17 cellular contexts compared by ENCODE assay signal in the genomic region with DNA sequence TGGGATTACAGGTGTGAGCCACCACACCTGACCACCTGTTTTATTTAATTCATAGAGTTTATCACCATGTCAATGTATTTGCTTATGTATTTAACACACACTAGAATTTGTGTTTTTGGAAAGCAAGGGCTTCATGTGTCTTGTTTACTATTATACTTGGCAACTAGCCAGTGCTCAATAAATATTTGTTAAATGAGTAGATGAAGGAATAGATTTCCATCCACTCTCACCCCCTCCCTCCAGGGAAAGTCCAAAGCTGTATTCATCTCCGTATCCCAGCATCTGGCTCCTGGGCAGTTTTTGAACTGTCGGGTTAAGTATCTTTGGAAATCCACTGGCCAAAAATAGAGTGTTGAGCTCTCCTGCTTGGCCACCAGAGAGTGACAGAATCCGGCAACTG. TPM values are rescaled to one million over a fixed set of nuclear protein-coding genes. Genes with fewer than 3 reads are reported as not detected.
"Had no signal": no experiment of that assay in that cellular context is flagged by ENCODE, and none has a peak within 500 bp of the region (broad histone marks: within the 10 kb centered on the region; RNA-seq: fewer than 3 reads in every experiment).

No MANE protein-coding gene starts in this region.

- DNase-seq: activated B cell treated with CpG ODN at 0.5 μM for 24 hours; activated CD4-positive, alpha-beta memory T cell treated with anti-CD3 and anti-CD28 coated beads, Interleukin-2, amount 10 ng/mL, durations not matched to agents 7 days and 5 days; activated CD4-positive, alpha-beta T cell treated with anti-CD3 and anti-CD28 coated beads for 4 hours; activated CD8-positive, alpha-beta memory T cell treated with anti-CD3 and anti-CD28 coated beads, Interleukin-2, amount 10 ng/mL, durations not matched to agents 7 days and 5 days; effector CD8-positive, alpha-beta T cell; immature natural killer cell; mesenchymal stem cell; mucosa of descending colon; naive thymus-derived CD4-positive, alpha-beta T cell; stimulated activated CD4-positive, alpha-beta T cell treated with anti-CD3 and anti-CD28 coated beads, Interleukin-12 subunit alpha, Interleukin-12 subunit beta, amount 100 ng/mL, for 4 hours; stimulated activated CD4-positive, alpha-beta T cell treated with anti-CD3 and anti-CD28 coated beads, Interleukin-1b, Interleukin-23, amount 100 ng/mL, for 48 hours; stimulated activated naive CD4-positive, alpha-beta T cell treated with Interleukin-2 at 50 U/mL for 16 hours; tibial artery had no signal

- H2AFZ ChIP-seq: neural progenitor cell had no signal

- H3K9ac ChIP-seq: neural progenitor cell had no signal

- FAIRE-seq: endothelial cell of umbilical vein, urothelium cell line had no signal

- H3K36me3 ChIP-seq: esophagus muscularis mucosa, neural progenitor cell, tibial artery had no signal

- H3K4me3 ChIP-seq: esophagus muscularis mucosa, mucosa of descending colon, neural progenitor cell, tibial artery had no signal

- H3K4me2 ChIP-seq: neural progenitor cell had no signal

- H3K9me3 ChIP-seq: esophagus muscularis mucosa, mucosa of descending colon, tibial artery had no signal

- H3K4me1 ChIP-seq: neural progenitor cell had no signal

- ATAC-seq: activated CD8-positive, alpha-beta memory T cell treated with anti-CD3 and anti-CD28 coated beads, Interleukin-2, amount 10 ng/mL, durations not matched to agents 7 days and 5 days; mucosa of descending colon; naive thymus-derived CD4-positive, alpha-beta T cell had no signal

- H3K27ac ChIP-seq: esophagus muscularis mucosa, neural progenitor cell, tibial artery had no signal

RNA-seq across cellular contexts. Expression of gene RADIL, which starts 4.6 kb away (rescaled TPM):
- total RNA-seq: activated B cell treated with CpG ODN at 0.5 μM for 24 hours had no signal
- polyA plus RNA-seq: immature natural killer cell had no signal

RNA-seq across cellular contexts. Expression of gene PAPOLB, which starts 26.3 kb away (rescaled TPM):
- total RNA-seq: activated CD4-positive, alpha-beta memory T cell treated with anti-CD3 and anti-CD28 coated beads, Interleukin-2, amount 10 ng/mL, durations not matched to agents 7 days and 5 days; naive thymus-derived CD4-positive, alpha-beta T cell had no signal
- polyA plus RNA-seq: endothelial cell of umbilical vein; naive thymus-derived CD4-positive, alpha-beta T cell had no signal
